In genomic region chr1:116433283-116434257, GRCh38 we compare ENCODE assay signal across 10 cellular contexts.
DNase-seq lines count a peak whose midpoint lies in the region; ATAC-seq, FAIRE-seq and TF ChIP-seq lines count a peak whose summit lies in the region.
"Had no signal": no experiment of that assay in that cellular context is flagged by ENCODE, and none has a peak within 500 bp of the region (broad histone marks: within the 10 kb centered on the region; RNA-seq: fewer than 3 reads in every experiment).

No MANE protein-coding gene starts in this region.

- H3K9ac ChIP-seq in liver (ENCODE audit: low read depth in 1 of 2, low read length in 2 of 2) = no peak overlapping the region

- H3K4me3 ChIP-seq in liver (ENCODE audit: low read depth in 1 of 3, low read length in 3 of 3) = no peak overlapping the region
- H3K4me3 ChIP-seq: skin epidermis had no signal

- peak; percentile 51 for DNase-seq in NCI-H2107 (lab: John Stamatoyannopoulos, UW)
- DNase-seq in cerebellum (ENCODE audit: low spot score) = peak; percentile 34
- peak; percentile 65 to 97 (median 89) for DNase-seq in substantia nigra (lab: John Stamatoyannopoulos, UW)
- no peak for DNase-seq in GOT3 (lab: John Stamatoyannopoulos, UW)
- DNase-seq in RCC 7860 (ENCODE audit: low spot score) = no peak
- DNase-seq: NCI-H1930 had no signal

- no peak for FAIRE-seq in RCC 7860 (lab: Jason Lieb, UNC)
- FAIRE-seq: endometrium had no signal

- no peak for TF ChIP-seq CTCF in liver (IDR thresholded peaks at IDR 0.05; ENCODE audit: low read depth, low read length, missing input control)

- H3K4me1 ChIP-seq in liver (ENCODE audit: control insufficient read depth in 4 of 4, insufficient read depth in 4 of 4, low read length in 3 of 4) = peaks cover 0 to 3% (median 0%) of the 10 kb centered on the region in 4 donors

- no peaks in the 10 kb centered on the region for H3K27me3 ChIP-seq in liver (ENCODE audit: control insufficient read depth in 4 of 4, insufficient read depth in 4 of 4, low read length in 3 of 4)

- H3K27ac ChIP-seq in liver (ENCODE audit: low read depth in 1 of 2, low read length in 2 of 2) = peak overlapping the region in 1 of 2 donors; percentile 13
- H3K27ac ChIP-seq in substantia nigra (ENCODE audit: low read depth, low read length, poor library complexity, severe bottlenecking) = peak overlapping the region; percentile 99

- TF ChIP-seq RAD21 in liver (IDR thresholded peaks at IDR 0.05) = no peak

- WGBS in liver = 53% methylated on average over 13 of the region's 13 CpGs

- no peaks in the 10 kb centered on the region for H3K36me3 ChIP-seq in liver (ENCODE audit: control insufficient read depth in 4 of 4, insufficient read depth in 3 of 4, low read depth in 1 of 4, low read length in 3 of 4)

- ATAC-seq in HG03108 (IDR thresholded peaks at IDR 0.05; ENCODE audit: unreplicated experiment) = no peak

- H3K9me3 ChIP-seq in liver (ENCODE audit: control insufficient read depth in 4 of 4, low read length in 3 of 4) = no peaks in the 10 kb centered on the region

TF ChIP-seq in liver, 16 proteins besides CTCF, POLR2A, EP300 and RAD21:
- TF ChIP-seq MAX (IDR thresholded peaks at IDR 0.05) (peak; percentile 29), SP1 (IDR thresholded peaks at IDR 0.05) (peak; percentile 36), FOXA1 (IDR thresholded peaks at IDR 0.05) (no peak), REST (IDR thresholded peaks at IDR 0.05) (no peak), JUND (IDR thresholded peaks at IDR 0.05) (no peak), RXRA (IDR thresholded peaks at IDR 0.05) (peak in 1 of 2 donors; percentile 25), HNF4A (conservative IDR thresholded peaks at IDR 0.05) (peak in 1 of 2 donors; percentile 37), ZBTB33 (IDR thresholded peaks at IDR 0.05) (no peak)

Comparison
In these comparisons a context has a peak if more than half of its experiments do, and no peak if none do; other contexts are left out.
1. DNase-seq: peak in NCI-H2107 (single experiment), cerebellum (single experiment) and substantia nigra (49 of 49); none in GOT3 (single experiment) and RCC 7860 (single experiment).